30 cellular contexts compared by ENCODE assay signal in the genomic region with DNA sequence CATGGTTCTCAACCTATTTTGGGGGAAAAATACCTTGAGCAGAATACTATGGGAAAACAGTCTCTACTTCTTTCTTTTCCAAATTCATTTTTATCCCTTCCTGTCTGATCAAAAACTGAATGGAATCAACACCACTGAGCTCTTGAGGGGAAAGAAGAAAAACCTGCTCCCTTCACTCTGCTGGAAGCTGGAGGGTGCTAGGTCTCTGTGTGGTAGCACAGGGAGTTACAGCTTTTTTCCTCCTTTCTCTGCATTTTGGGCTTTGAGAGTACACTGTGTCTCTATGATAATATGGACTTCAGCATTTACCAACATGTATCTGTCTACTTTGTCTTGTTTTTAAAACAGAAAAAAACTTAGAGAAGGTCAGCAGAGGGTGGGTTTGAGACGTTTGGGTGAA.
"Had no signal": no experiment of that assay in that cellular context is flagged by ENCODE, and none has a peak within 500 bp of the region (broad histone marks: within the 10 kb centered on the region; RNA-seq: fewer than 3 reads in every experiment).

No MANE protein-coding gene starts in this region.

- H3K9me3 ChIP-seq: left lung, lower lobe of right lung, pancreas, prostate gland, stomach, thoracic aorta, tibial artery, upper lobe of right lung had no signal

- H3K27me3 ChIP-seq: hepatocyte, left lung, pancreas, stomach, tibial artery, upper lobe of right lung had no signal

- H3K27ac ChIP-seq: hepatocyte, left lung, lower lobe of right lung, pancreas, prostate gland, skin epidermis, stomach, thoracic aorta, tibial artery, upper lobe of right lung had no signal

- H3K27me3 Mint-ChIP-seq: naive thymus-derived CD8-positive, alpha-beta T cell; stimulated activated naive B cell treated with anti-CD40 and anti-IgM and Interleukin-4, amounts not matched to agents 10 μg/mL and 1 μg/mL and 100 μg/mL, for 72 hours had no signal

- H3K36me3 ChIP-seq: left lung, lower lobe of right lung, pancreas, prostate gland, stomach, thoracic aorta, tibial artery, upper lobe of right lung had no signal

- H3K27ac Mint-ChIP-seq: immature natural killer cell; naive thymus-derived CD8-positive, alpha-beta T cell; nephron; stimulated activated naive B cell treated with anti-CD40 and anti-IgM and Interleukin-4, amounts not matched to agents 10 μg/mL and 1 μg/mL and 100 μg/mL, for 72 hours had no signal

- H3K36me3 Mint-ChIP-seq: naive thymus-derived CD8-positive, alpha-beta T cell; stimulated activated naive B cell treated with anti-CD40 and anti-IgM and Interleukin-4, amounts not matched to agents 10 μg/mL and 1 μg/mL and 100 μg/mL, for 72 hours had no signal

- H3K9me3 Mint-ChIP-seq: nephron; neural crest cell; stimulated activated naive B cell treated with anti-CD40 and anti-IgM and Interleukin-4, amounts not matched to agents 10 μg/mL and 1 μg/mL and 100 μg/mL, for 72 hours had no signal

- DNase-seq: immature natural killer cell; kidney; left colon; left lung; lower lobe of right lung; mammary epithelial cell; mesenchymal stem cell; naive thymus-derived CD8-positive, alpha-beta T cell; nucleus accumbens; pancreas; posterior cingulate gyrus; retina; stimulated activated CD4-positive, alpha-beta T cell treated with anti-CD3 and anti-CD28 coated beads, Interleukin-12 subunit alpha, Interleukin-12 subunit beta, amount 100 ng/mL, for 4 hours; stimulated activated CD4-positive, alpha-beta T cell treated with anti-CD3 and anti-CD28 coated beads, Interleukin-15, amount 100 ng/mL, for 24 hours; stimulated activated CD4-positive, alpha-beta T cell treated with anti-CD3 and anti-CD28 coated beads, Interleukin-2, amount 100 ng/mL, for 24 hours; stimulated activated CD4-positive, alpha-beta T cell treated with anti-CD3 and anti-CD28 coated beads, Interleukin-4, amount 100 ng/mL, for 1 hour; stimulated activated naive B cell treated with anti-CD40 and anti-IgM and Interleukin-4, amounts not matched to agents 10 μg/mL and 1 μg/mL and 100 μg/mL, for 72 hours; stimulated activated naive CD8-positive, alpha-beta T cell treated with anti-CD3 and anti-CD28 coated beads, Interleukin-15, Interleukin-2, amounts not matched to agents 100 U/mL and 50 U/mL, for 24 hours; stomach; tibial artery; trophoblast cell; upper lobe of right lung had no signal

- H3K4me3 Mint-ChIP-seq: immature natural killer cell; naive thymus-derived CD8-positive, alpha-beta T cell; nephron; neural crest cell; stimulated activated naive B cell treated with anti-CD40 and anti-IgM and Interleukin-4, amounts not matched to agents 10 μg/mL and 1 μg/mL and 100 μg/mL, for 72 hours had no signal

- H3K4me1 ChIP-seq: left lung, lower lobe of right lung, pancreas, prostate gland, stomach, tibial artery, upper lobe of right lung had no signal

- ATAC-seq: left colon; left lung; lower lobe of right lung; naive thymus-derived CD8-positive, alpha-beta T cell; pancreas; right cardiac atrium; sciatic nerve; stimulated activated naive B cell treated with anti-CD40 and anti-IgM and Interleukin-4, amounts not matched to agents 10 μg/mL and 1 μg/mL and 100 μg/mL, for 72 hours; stimulated activated naive CD8-positive, alpha-beta T cell treated with anti-CD3 and anti-CD28 coated beads, Interleukin-15, Interleukin-2, amounts not matched to agents 100 U/mL and 50 U/mL, for 24 hours; upper lobe of right lung had no signal

- H3K4me3 ChIP-seq: hepatocyte, left lung, lower lobe of right lung, pancreas, prostate gland, skin epidermis, stomach, thoracic aorta, tibial artery, upper lobe of right lung had no signal

- H3K4me1 Mint-ChIP-seq: naive thymus-derived CD8-positive, alpha-beta T cell; nephron; neural crest cell; stimulated activated naive B cell treated with anti-CD40 and anti-IgM and Interleukin-4, amounts not matched to agents 10 μg/mL and 1 μg/mL and 100 μg/mL, for 72 hours had no signal
